7 cellular contexts compared by ENCODE assay signal in the genomic region with DNA sequence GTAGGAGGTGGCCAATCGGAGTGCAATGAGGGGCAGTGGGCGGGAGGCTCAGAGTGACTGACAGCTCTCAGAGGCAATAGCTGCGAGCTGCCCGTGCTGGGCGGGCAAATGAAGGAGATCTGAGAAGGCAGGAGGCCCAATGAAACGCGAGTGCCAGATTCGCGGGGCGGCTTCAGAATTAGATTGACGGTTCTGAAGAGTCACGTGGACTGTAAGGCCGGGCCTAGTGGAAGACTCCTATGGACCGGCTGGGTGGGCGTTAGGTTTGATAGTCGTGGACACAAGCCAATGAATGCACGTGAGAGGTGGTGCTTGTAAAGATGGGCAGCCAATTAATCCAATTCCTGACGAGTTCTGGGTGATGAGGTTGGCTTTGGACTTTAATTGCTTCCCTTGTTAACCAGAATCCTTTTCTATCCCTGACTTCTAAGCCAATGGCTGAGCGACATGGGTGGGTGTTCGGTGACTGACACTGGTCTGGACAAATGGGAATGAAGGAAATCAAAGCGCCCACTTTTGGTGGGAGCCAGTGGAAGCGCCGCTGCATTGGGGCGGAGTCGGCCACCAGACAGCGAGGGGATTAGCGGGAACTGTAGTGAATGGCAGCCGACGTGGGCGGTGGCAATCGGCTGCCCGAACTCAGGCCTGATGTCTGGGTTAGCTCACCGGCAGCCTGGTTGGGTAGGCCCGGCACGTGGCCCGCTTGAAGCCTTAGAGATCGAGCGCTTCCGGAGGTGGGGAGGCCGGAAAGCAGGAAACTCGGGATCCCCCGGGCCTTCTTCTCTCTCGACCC.
A peak's percentile ranks its signal among the peaks of the same experiment; 100 is the strongest.
DNase-seq lines count a peak whose midpoint lies in the region; ATAC-seq lines count a peak whose summit lies in the region.

No MANE protein-coding gene starts in this region.

- DNase-seq in NCI-H2029 treated with DMSO at 0.1 percent for 48 hours (lab: John Stamatoyannopoulos, UW) (peak; percentile 100), T-helper 9 cell (peak; percentile 96), astrocyte of the hippocampus (ENCODE audit: low read depth, low spot score) (peak; percentile 100), hepatic stellate cell (ENCODE audit: low spot score) (peak; percentile 100), retina (peak; percentile 98)

- peak; percentile 92 for ATAC-seq in GM18517 (IDR thresholded peaks at IDR 0.05; ENCODE audit: unreplicated experiment)
- peak; percentile 78 for ATAC-seq in HG03025 (IDR thresholded peaks at IDR 0.05; ENCODE audit: low FRiP score, unreplicated experiment)

Comparison
In these comparisons a context has a peak if more than half of its experiments do, and no peak if none do; other contexts are left out.
1. Peak in every context shown above with its lines: DNase-seq and ATAC-seq.